Comparison of ENCODE assay signal across 26 cellular contexts in genomic region chr14:101411151-101411550, GRCh38.
"Had no signal": no experiment of that assay in that cellular context is flagged by ENCODE, and none has a peak within 500 bp of the region (broad histone marks: within the 10 kb centered on the region; RNA-seq: fewer than 3 reads in every experiment).

No MANE protein-coding gene starts in this region.

- H3K9me3 ChIP-seq: neutrophil, ovary, psoas muscle, right lobe of liver, sigmoid colon, stomach, thoracic aorta, thyroid gland, tibial nerve, upper lobe of left lung had no signal

- H3K4me1 ChIP-seq: parathyroid adenoma, psoas muscle, sigmoid colon, thyroid gland had no signal

- ATAC-seq: naive thymus-derived CD8-positive, alpha-beta T cell; psoas muscle; right cardiac atrium; right lobe of liver; stimulated activated effector memory CD8-positive, alpha-beta T cell treated with anti-CD3 and anti-CD28 coated beads, Interleukin-12 subunit alpha, Interleukin-12 subunit beta, amount 100 ng/mL, for 72 hours; stimulated activated naive B cell treated with anti-CD40 and anti-IgM and Interleukin-4, amounts not matched to agents 10 μg/mL and 1 μg/mL and 100 μg/mL, for 72 hours had no signal

- H3K36me3 ChIP-seq: neutrophil, ovary, right lobe of liver, sigmoid colon, stomach, thoracic aorta, thyroid gland, tibial nerve, upper lobe of left lung had no signal

- DNase-seq: naive thymus-derived CD8-positive, alpha-beta T cell; nephron progenitor cell; nucleus accumbens; posterior cingulate gyrus; psoas muscle; right cardiac atrium; right lobe of liver; sigmoid colon; small intestine; stimulated activated CD4-positive, alpha-beta T cell treated with anti-CD3 and anti-CD28 coated beads, Interleukin-15, amount 100 ng/mL, for 24 hours; stimulated activated CD4-positive, alpha-beta T cell treated with anti-CD3 and anti-CD28 coated beads, Interleukin-2, amount 100 ng/mL, for 24 hours; stimulated activated CD4-positive, alpha-beta T cell treated with anti-CD3 and anti-CD28 coated beads, Interleukin-2, amount 100 ng/mL, for 48 hours; stimulated activated CD4-positive, alpha-beta T cell treated with anti-CD3 and anti-CD28 coated beads, Interleukin-4, amount 100 ng/mL, for 24 hours; stimulated activated naive B cell treated with anti-CD40 and anti-IgM and Interleukin-4, amounts not matched to agents 10 μg/mL and 1 μg/mL and 100 μg/mL, for 72 hours; stimulated activated naive CD4-positive, alpha-beta T cell treated with Interleukin-2 at 50 U/mL for 16 hours; stomach; thyroid gland; trophoblast cell; upper lobe of left lung had no signal

- H3K79me2 ChIP-seq: parathyroid adenoma had no signal

- H3K27me3 ChIP-seq: neutrophil, ovary, right lobe of liver, sigmoid colon, thyroid gland, upper lobe of left lung had no signal

- H3K9ac ChIP-seq: parathyroid adenoma had no signal

- FAIRE-seq: small intestine, urothelium cell line had no signal

- H2AFZ ChIP-seq: parathyroid adenoma had no signal

- H3K4me3 ChIP-seq: ovary, psoas muscle, right lobe of liver, sigmoid colon, stomach, thoracic aorta, thyroid gland, tibial nerve, upper lobe of left lung had no signal

- H3K27ac ChIP-seq: neutrophil, ovary, parathyroid adenoma, psoas muscle, right lobe of liver, sigmoid colon, stomach, thoracic aorta, thyroid gland, tibial nerve, upper lobe of left lung had no signal
